Comparison of ENCODE assay signal across 18 cellular contexts in the genomic region with DNA sequence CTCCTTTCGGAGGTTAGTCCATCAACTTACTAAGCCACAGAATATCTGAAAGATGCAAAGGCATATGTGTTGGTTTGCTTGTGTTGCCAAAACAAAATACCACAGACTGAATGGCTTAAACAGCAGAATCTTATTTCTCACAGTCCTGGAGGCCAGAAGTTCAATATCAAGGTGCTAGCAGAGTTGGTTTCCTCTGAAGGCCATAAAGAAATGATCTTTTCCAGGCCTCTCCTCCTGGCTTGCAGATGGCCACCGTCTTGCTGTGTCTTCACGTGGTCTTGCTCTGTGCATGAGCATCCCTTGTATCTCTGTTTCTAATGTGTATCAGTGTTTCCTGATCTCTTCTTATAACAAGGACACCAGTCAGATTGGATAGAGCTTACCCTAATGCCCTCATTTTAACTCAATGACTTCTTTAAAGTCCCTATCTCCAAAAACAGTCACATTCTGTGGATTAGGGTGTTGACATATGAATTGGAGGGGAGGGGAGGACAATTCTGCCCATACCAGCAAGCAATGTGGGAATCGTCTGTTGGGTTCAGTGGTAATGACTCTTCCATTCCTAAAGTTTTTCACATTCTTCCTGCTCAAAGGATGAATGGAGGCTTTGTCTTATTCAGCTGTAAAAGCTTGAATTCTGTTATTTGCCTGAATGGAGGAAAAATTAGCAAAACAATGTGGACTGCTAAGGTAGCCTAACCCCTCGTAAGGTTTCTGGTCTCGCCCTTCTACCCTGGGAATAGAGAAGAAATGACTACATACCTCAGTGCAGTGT.
A peak's percentile ranks its signal among the peaks of the same experiment; 100 is the strongest.
DNase-seq lines count a peak whose midpoint lies in the region; FAIRE-seq and TF ChIP-seq lines count a peak whose summit lies in the region.
"Had no signal": no experiment of that assay in that cellular context is flagged by ENCODE, and none has a peak within 500 bp of the region (broad histone marks: within the 10 kb centered on the region; RNA-seq: fewer than 3 reads in every experiment).

No MANE protein-coding gene starts in this region.

- peaks cover 61% of the 10 kb centered on the region for H3K4me1 ChIP-seq in HUES64 (ENCODE audit: insufficient read depth, low read length)
- H3K4me1 ChIP-seq in tibial artery: no peaks in the 10 kb centered on the region
- H3K4me1 ChIP-seq: stomach had no signal

- TF ChIP-seq CTCF in AG10803 (conservative IDR thresholded peaks at IDR 0.05; ENCODE audit: low read length) (no peak), brain microvascular endothelial cell (IDR thresholded peaks at IDR 0.05; ENCODE audit: low read depth, low read length, missing control alignments) (no peak), tibial artery (IDR thresholded peaks at IDR 0.05) (no peak)

- FAIRE-seq in frontal cortex (lab: Jason Lieb, UNC): no peak
- FAIRE-seq: GM18507 had no signal

- H3K27ac ChIP-seq in HUES64 (ENCODE audit: low read depth, low read length): peak overlapping the region; percentile 96
- H3K27ac ChIP-seq in brain microvascular endothelial cell: peak overlapping the region; percentile 77
- H3K27ac ChIP-seq in tibial artery: no peak overlapping the region
- H3K27ac ChIP-seq: epithelial cell of prostate, ovary, stomach had no signal

- DNase-seq in AG10803 (ENCODE audit: low read depth) (peak; percentile 71), brain microvascular endothelial cell (peak; percentile 75), islet precursor cell (peak; percentile 86), NCI-H128 (lab: John Stamatoyannopoulos, UW; ENCODE audit: unreplicated experiment) (no peak), tibial artery (no peak), NCI-H345 treated with DMSO at 0.1 percent for 48 hours (lab: John Stamatoyannopoulos, UW; ENCODE audit: unreplicated experiment) (no peak), frontal cortex (ENCODE audit: low spot score in 2 of 2) (no peak)
- DNase-seq: activated CD4-positive, alpha-beta T cell treated with anti-CD3 and anti-CD28 coated beads for 4 hours; GOT3; immature natural killer cell; midbrain; NCI-H2029 treated with DMSO at 0.1 percent for 48 hours; NCI-H82; ovary; stomach had no signal

- H3K36me3 ChIP-seq in HUES64 (ENCODE audit: insufficient read depth, low read length) (no peaks in the 10 kb centered on the region), brain microvascular endothelial cell (replicated peaks) (no peaks in the 10 kb centered on the region), tibial artery (no peaks in the 10 kb centered on the region)
- H3K36me3 ChIP-seq: ovary, stomach had no signal

- peak overlapping the region; percentile 43; the same call in 1 of the 2 replicates for H3K9ac ChIP-seq in HUES64 (ENCODE audit: low read depth, low read length)

- H3K4me3 ChIP-seq in AG10803 (ENCODE audit: low read length) (no peak overlapping the region), HUES64 (ENCODE audit: low read length) (0 out of 2 replicates have a peak overlapping the region, but pooled peaks have one; percentile 1), brain microvascular endothelial cell (ENCODE audit: low read depth, low read length) (no peak overlapping the region), tibial artery (no peak overlapping the region)
- H3K4me3 ChIP-seq: ovary, stomach had no signal

- 12% methylated on average over 4 of the region's 6 CpGs for WGBS in HUES64

- intact Hi-C loops in tibial artery (cut with DNase I; ENCODE audit: low total_unique reads): no loop called here

- H3K9me3 ChIP-seq in HUES64 (ENCODE audit: insufficient read depth, low read depth, low read length) (no peaks in the 10 kb centered on the region), tibial artery (no peaks in the 10 kb centered on the region)
- H3K9me3 ChIP-seq: ovary, stomach had no signal

- in situ Hi-C loops in brain microvascular endothelial cell (cut with HindIII; ENCODE audit: low pct_ligation_motif_present, low sequenced_read_pairs): no loop called here

- H3K27me3 ChIP-seq in HUES64 (ENCODE audit: insufficient read depth, low read length) (peaks cover 12% of the 10 kb centered on the region), brain microvascular endothelial cell (replicated peaks) (no peaks in the 10 kb centered on the region), tibial artery (no peaks in the 10 kb centered on the region)
- H3K27me3 ChIP-seq: ovary, stomach had no signal

Comparison
In these comparisons a context has a peak if more than half of its experiments do, and no peak if none do; other contexts are left out.
1. DNase-seq: peak in AG10803 (single experiment), brain microvascular endothelial cell (single experiment) and islet precursor cell (single experiment); none in NCI-H128 (single experiment), tibial artery (0 of 2), NCI-H345 treated with DMSO at 0.1 percent for 48 hours (single experiment) and frontal cortex (0 of 2).
2. H3K27ac ChIP-seq: peak in HUES64 (single experiment) and brain microvascular endothelial cell (single experiment); none in tibial artery (0 of 2).